In the genomic region with DNA sequence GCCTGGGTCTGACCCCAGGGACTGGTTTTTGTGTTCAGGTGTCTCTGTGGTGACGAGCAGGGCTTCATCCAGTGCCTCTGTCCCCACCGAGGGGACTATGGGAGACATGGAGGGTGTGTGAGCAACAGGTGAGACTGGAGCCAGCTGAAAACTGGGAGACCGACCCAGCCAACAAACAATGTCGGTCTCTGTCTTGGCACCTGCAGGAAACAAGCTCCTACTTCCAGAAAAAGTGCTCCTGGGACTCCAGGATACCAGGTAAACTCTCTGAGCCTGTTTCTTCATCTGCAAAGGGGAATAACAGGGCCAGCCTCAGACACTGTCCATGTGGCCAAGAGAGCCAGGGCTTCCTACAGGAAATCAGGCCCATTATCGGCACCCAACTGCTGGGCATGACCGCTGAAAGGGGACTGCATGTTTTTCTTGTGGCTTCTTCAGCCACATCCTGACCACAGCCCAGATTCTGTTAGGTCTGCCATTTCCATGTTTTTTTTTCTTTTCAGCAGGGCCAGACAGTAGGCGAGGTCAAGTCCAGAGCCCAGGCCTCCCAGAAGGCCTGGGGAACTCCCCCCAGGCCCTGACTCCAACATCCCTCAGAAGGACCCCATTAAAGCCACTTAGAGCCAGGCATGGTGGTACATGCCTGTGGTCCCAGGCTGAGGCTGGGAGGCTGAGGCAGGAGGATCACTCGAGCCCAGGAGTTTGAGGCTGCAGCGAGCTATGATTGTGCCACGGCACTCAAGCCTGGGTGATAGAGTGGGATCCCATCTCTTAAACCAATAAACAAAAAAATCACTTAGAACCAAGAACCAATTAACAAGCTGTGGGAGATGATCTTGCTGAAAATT, we compare ENCODE assay signal across 9 cellular contexts. TPM values are rescaled to one million over a fixed set of nuclear protein-coding genes. Genes with fewer than 3 reads are reported as not detected.
DNase-seq lines count a peak whose midpoint lies in the region; ATAC-seq and TF ChIP-seq lines count a peak whose summit lies in the region.
"Had no signal": no experiment of that assay in that cellular context is flagged by ENCODE, and none has a peak within 500 bp of the region (broad histone marks: within the 10 kb centered on the region; RNA-seq: fewer than 3 reads in every experiment).

No MANE protein-coding gene starts in this region.

- POLR2A ChIA-PET in T-cell (lab: Charles Lee) = interaction anchor here (0.6 to 1.1 kb wide), 2 partner anchors 13 kb away, joined by 3 read pairs; no protein-coding TSS in a partner anchor

- CTCF ChIA-PET in T-cell (lab: Charles Lee) = interaction anchor here (0.6 to 1.6 kb wide), 6 partner anchors 10 to 97 kb away, joined by 3 to 5 read pairs (median 4); a partner anchor contains a TSS

- H3K4me3 Mint-ChIP-seq in T-cell = peak overlapping the region; percentile 89 to 93 (median 89)

- H3K27me3 Mint-ChIP-seq in T-cell = no peaks in the 10 kb centered on the region

- H3K36me3 Mint-ChIP-seq in T-cell = peaks cover 5% of the 10 kb centered on the region

- no peaks in the 10 kb centered on the region for H3K9me3 Mint-ChIP-seq in T-cell

- DNase-seq in GM12864 (ENCODE audit: low read depth) = no peak
- DNase-seq in T-cell = no peak
- DNase-seq in glomerular visceral epithelial cell (ENCODE audit: extremely low spot score) = peak; percentile 91
- DNase-seq in NCI-H1105 (lab: John Stamatoyannopoulos, UW) = no peak

- no peak for TF ChIP-seq CTCF in GM12864 (IDR thresholded peaks at IDR 0.05; ENCODE audit: low read depth, low read length, missing control alignments)

- H3K27ac ChIP-seq in skin epidermis = peak overlapping the region; percentile 26 to 97 (median 78)

- peaks cover 32 to 53% (median 33%) of the 10 kb centered on the region in 3 donors for H3K4me1 Mint-ChIP-seq in T-cell

- H3K4me3 ChIP-seq in GM12864 (ENCODE audit: low read depth, low read length) (peak overlapping the region; percentile 75), skin epidermis (peak overlapping the region; percentile 12 to 44 (median 37))

- peak overlapping the region; percentile 95 to 97 for H3K27ac Mint-ChIP-seq in T-cell

- ATAC-seq in HG02885 (IDR thresholded peaks at IDR 0.05; ENCODE audit: poor library complexity, unreplicated experiment) (peak; percentile 14), T-cell (replicated peaks in 1 of 4) (peak in 2 of 4 experiments; percentile 11 to 12), GM18519 (IDR thresholded peaks at IDR 0.05; ENCODE audit: low FRiP score, unreplicated experiment) (no peak), GM19324 (IDR thresholded peaks at IDR 0.05; ENCODE audit: low FRiP score, unreplicated experiment) (no peak)

RNA-seq across cellular contexts. Expression of a gene that starts 0.8 kb away (rescaled TPM):
- 10 to 100 TPM; 43.9 to 62.0 (median 52.2) TPM for total RNA-seq in T-cell

RNA-seq across cellular contexts. Expression of a gene that starts 12.3 kb away (rescaled TPM):
- total RNA-seq in T-cell = 1 to 10 TPM; 1.4 to 3.3 (median 2.6) TPM
- total RNA-seq: kidney epithelial cell had no signal

RNA-seq across cellular contexts. Expression of a gene that starts 13.6 kb away (rescaled TPM):
- total RNA-seq in T-cell = 10 to 100 TPM; 21.0 to 41.4 (median 35.3) TPM

RNA-seq across cellular contexts. Expression of a gene that starts 29.1 kb away (rescaled TPM):
- under 1 TPM in 4 of 5 donors, not detected in 1; 0.19 to 0.86 (median 0.48) TPM for total RNA-seq in T-cell

RNA-seq across cellular contexts. Expression of a gene that starts 42.2 kb away (rescaled TPM):
- total RNA-seq in T-cell = not detected
